9 cellular contexts compared by ENCODE assay signal in the genomic region with DNA sequence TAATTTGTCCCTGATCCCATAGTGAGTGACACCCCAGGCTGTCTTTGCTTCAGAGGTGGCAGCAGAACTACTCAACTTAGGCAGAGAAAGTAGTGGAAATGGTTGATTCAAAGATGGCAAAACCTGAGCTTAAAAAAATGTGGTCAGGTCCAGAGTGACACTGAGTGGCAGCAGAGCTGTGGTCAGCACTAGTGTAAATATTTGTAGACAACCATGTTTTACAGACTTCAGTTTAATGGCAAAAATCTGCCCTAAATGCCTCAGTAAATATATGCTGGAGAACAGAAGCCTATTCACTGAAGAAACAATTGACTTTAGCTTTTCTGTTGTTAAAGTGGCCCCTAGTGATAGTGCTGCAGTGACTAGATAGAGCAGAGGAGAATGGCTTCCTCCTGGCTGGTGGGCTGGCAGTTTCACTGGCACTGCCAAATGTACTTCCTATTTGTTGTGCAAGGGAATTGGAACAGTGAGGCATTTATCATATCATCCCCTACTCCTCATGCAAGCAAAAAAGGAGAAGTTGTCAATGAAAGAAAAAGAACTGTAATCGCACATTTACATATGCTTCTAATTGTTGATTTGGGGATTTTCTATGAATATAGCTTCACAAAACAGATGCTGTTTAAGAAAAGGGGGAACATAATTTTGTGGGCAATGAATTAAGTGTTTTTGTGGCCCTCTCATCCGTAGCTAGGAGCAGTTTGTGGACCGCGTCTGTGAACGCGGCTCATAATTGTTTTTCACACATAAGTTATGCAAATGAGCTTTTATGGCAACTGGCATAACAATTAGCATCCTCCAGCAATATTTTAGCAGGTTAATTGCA. TPM values are rescaled to one million over a fixed set of nuclear protein-coding genes. Genes with fewer than 3 reads are reported as not detected.
DNase-seq lines count a peak whose midpoint lies in the region; ATAC-seq and TF ChIP-seq lines count a peak whose summit lies in the region.
"Had no signal": no experiment of that assay in that cellular context is flagged by ENCODE, and none has a peak within 500 bp of the region (broad histone marks: within the 10 kb centered on the region; RNA-seq: fewer than 3 reads in every experiment).

No MANE protein-coding gene starts in this region.

- H3K4me3 ChIP-seq in BLaER1 (no peak overlapping the region), right cardiac atrium (ENCODE audit: low read length) (peak overlapping the region; percentile 38), stomach (peak overlapping the region; percentile 3 to 35 (median 5))

- CTCF ChIA-PET in HEK293T (lab: Yijun Ruan, JAX) = no interaction called here

- no peak for TF ChIP-seq CTCF in stomach (IDR thresholded peaks at IDR 0.05)

- no peaks in the 10 kb centered on the region for H3K27me3 Mint-ChIP-seq in T-helper 17 cell

- 48% methylated on average over 6 of the region's 6 CpGs for WGBS in right cardiac atrium
- 69 to 79% (median 75%) methylated on average over 6 of the region's 6 CpGs for WGBS in stomach, 5 donors

- H4K20me1 ChIP-seq in BLaER1 = peaks cover 9% of the 10 kb centered on the region; the same call in 1 of the 2 replicates

- H3K4me2 ChIP-seq in BLaER1 = peak overlapping the region; percentile 5; the same call in 1 of the 2 replicates

- no peak for TF ChIP-seq EP300 in stomach (IDR thresholded peaks at IDR 0.05)

- no peak overlapping the region for H3K27ac Mint-ChIP-seq in T-helper 17 cell

- peak; percentile 51 for ATAC-seq in T-helper 17 cell
- ATAC-seq in right cardiac atrium = peak; percentile 68 to 81
- no peak for ATAC-seq in GM19397 (IDR thresholded peaks at IDR 0.05; ENCODE audit: unreplicated experiment)
- no peak for ATAC-seq in GM21367 (IDR thresholded peaks at IDR 0.05; ENCODE audit: unreplicated experiment)
- ATAC-seq: HCT116 had no signal

- H3K36me3 Mint-ChIP-seq in T-helper 17 cell (ENCODE audit: low read depth) = no peaks in the 10 kb centered on the region

- no peak overlapping the region for H3K9ac ChIP-seq in BLaER1

- DNase-seq in HEK293T (ENCODE audit: extremely low spot score) (no peak), T-helper 17 cell (no peak), right cardiac atrium (peak in 1 of 3 donors; percentile 39), stomach (no peak), A172 (ENCODE audit: low spot score) (no peak)

- 0 out of 2 replicates have a peak, but pooled peaks cover 3% of the 10 kb centered on the region for H3K27me3 ChIP-seq in BLaER1
- H3K27me3 ChIP-seq in right cardiac atrium (ENCODE audit: control insufficient read depth, insufficient read depth) = no peaks in the 10 kb centered on the region
- no peaks in the 10 kb centered on the region for H3K27me3 ChIP-seq in stomach

- peaks cover 5% of the 10 kb centered on the region for H3K4me1 Mint-ChIP-seq in T-helper 17 cell

- no peak for TF ChIP-seq POLR2A in stomach (IDR thresholded peaks at IDR 0.05)

- POLR2A ChIA-PET in HEK293T (lab: Yijun Ruan, JAX) = interaction anchor here (2.1 kb wide), 1 partner anchor 52 kb away, joined by 7 read pairs; the partner anchor contains the start of gene MAPKAP1

- H3K4me3 Mint-ChIP-seq in T-helper 17 cell = peak overlapping the region; percentile 33

- H3K9me3 ChIP-seq in BLaER1 (no peaks in the 10 kb centered on the region), T-helper 17 cell (ENCODE audit: control insufficient read depth, low read length, poor library complexity, severe bottlenecking) (no peaks in the 10 kb centered on the region), right cardiac atrium (ENCODE audit: control insufficient read depth, low read length) (no peaks in the 10 kb centered on the region), stomach (no peaks in the 10 kb centered on the region)

- intact Hi-C loops in right cardiac atrium (cut with DNase I) = loop anchor here in 3 of 4 donors (5.0 to 10.0 kb wide), 4 partner anchors 63 to 214 kb away; no protein-coding TSS in a partner anchor
- intact Hi-C loops in stomach (cut with DNase I; ENCODE audit: low total_unique reads) = no loop called here

- H3K36me3 ChIP-seq in BLaER1 (no peaks in the 10 kb centered on the region; the same call in 1 of the 2 replicates), stomach (no peaks in the 10 kb centered on the region)

- H3K4me1 ChIP-seq in BLaER1 (peaks cover 21% of the 10 kb centered on the region), right cardiac atrium (ENCODE audit: control insufficient read depth, insufficient read depth, low read length) (peaks cover 5% of the 10 kb centered on the region), stomach (peaks cover 0 to 96% (median 49%) of the 10 kb centered on the region in 4 donors)

- no peak overlapping the region for H3K27ac ChIP-seq in BLaER1
- H3K27ac ChIP-seq in right cardiac atrium (ENCODE audit: low read length) = peak overlapping the region; percentile 42
- H3K27ac ChIP-seq in stomach = peak overlapping the region in 1 of 5 donors; percentile 46

TF ChIP-seq in HEK293T, 16 proteins besides CTCF, POLR2A, EP300 and RAD21:
- TF ChIP-seq PKNOX1 (IDR thresholded peaks at IDR 0.05) = peak; percentile 81
- no peak for TF ChIP-seq TARDBP (IDR thresholded peaks at IDR 0.05)
TF ChIP-seq in HEK293T: peak in this region for 1.

RNA-seq across cellular contexts. Expression of gene PBX3, which starts 12.0 kb away (rescaled TPM):
- total RNA-seq in T-helper 17 cell (10 to 100 TPM; 15.5 to 18.6 TPM), right cardiac atrium (100 to 1,000 TPM in 1 of 4 donors, 10 to 100 TPM in 3; 73.1 to 107 (median 92.9) TPM), stomach (10 to 100 TPM; 12.7 to 59.1 (median 25.5) TPM)
- polyA plus RNA-seq in right cardiac atrium (47.6 TPM), stomach (10 to 100 TPM in 2 of 3 donors, 1 to 10 TPM in 1; 9.3 to 15.4 (median 14.6) TPM)
- 74.5 and 85.0 TPM in 2 replicates for total RNA-seq in A172 (2014; rRNA removed; shearing (Covaris generic))

RNA-seq across cellular contexts. Expression of gene MAPKAP1, which starts 52.2 kb away (rescaled TPM):
- 10 to 100 TPM; 46.6 to 52.9 TPM for total RNA-seq in T-helper 17 cell
- total RNA-seq in right cardiac atrium = 100 to 1,000 TPM in 3 of 4 donors, 10 to 100 TPM in 1; 97.1 to 116 (median 106) TPM
- 115 TPM for polyA plus RNA-seq in right cardiac atrium
- total RNA-seq in stomach = 100 to 1,000 TPM in 3 of 5 donors, 10 to 100 TPM in 2; 32.7 to 212 (median 114) TPM
- polyA plus RNA-seq in stomach = 10 to 100 TPM; 52.8 to 92.7 (median 63.0) TPM
- 155 and 158 TPM in 2 replicates for total RNA-seq in A172 (2014; rRNA removed; shearing (Covaris generic))

Comparison
In these comparisons a context has a peak if more than half of its experiments do, and no peak if none do; other contexts are left out.
1. ATAC-seq: peak in T-helper 17 cell (single experiment) and right cardiac atrium (2 of 2); none in GM19397 (single experiment) and GM21367 (single experiment).